Comparison of ENCODE assay signal across 20 cellular contexts in genomic region chr2:236010920-236011685, GRCh38.
DNase-seq lines count a peak whose midpoint lies in the region; ATAC-seq, FAIRE-seq and TF ChIP-seq lines count a peak whose summit lies in the region.
"Had no signal": no experiment of that assay in that cellular context is flagged by ENCODE, and none has a peak within 500 bp of the region (broad histone marks: within the 10 kb centered on the region; RNA-seq: fewer than 3 reads in every experiment).

No MANE protein-coding gene starts in this region.

- H4K91ac ChIP-seq in IMR-90 (ENCODE audit: insufficient read depth, low read depth, low read length): no peak overlapping the region

- no peak overlapping the region for H4K5ac ChIP-seq in IMR-90 (ENCODE audit: low read depth, low read length)

- POLR2A ChIA-PET in A549 (lab: Yijun Ruan, JAX) (no interaction called here), IMR-90 (lab: Charles Lee; ENCODE audit: unreplicated experiment) (no interaction called here)
- POLR2A ChIA-PET in CD4-positive, alpha-beta T cell (lab: Charles Lee): no interaction called here

- H2BK15ac ChIP-seq in IMR-90 (ENCODE audit: low read depth, low read length): no peak overlapping the region

- H3K36me3 ChIP-seq in IMR-90 (ENCODE audit: control insufficient read depth, insufficient read depth, low read length): no peaks in the 10 kb centered on the region
- no peaks in the 10 kb centered on the region for H3K36me3 ChIP-seq in endodermal cell (ENCODE audit: control insufficient read depth, insufficient read depth, low read length)
- no peaks in the 10 kb centered on the region for H3K36me3 ChIP-seq in osteoblast (ENCODE audit: insufficient read depth, low read length)

- H4K20me1 ChIP-seq in IMR-90 (ENCODE audit: insufficient read depth, low read length) (no peaks in the 10 kb centered on the region), osteoblast (ENCODE audit: insufficient read depth, low read length) (peaks cover under 1% of the 10 kb centered on the region)

- in situ Hi-C loops in IMR-90 (cut with MboI; ENCODE audit: low sequenced_read_pairs): no loop called here

- FAIRE-seq in A549 (lab: Jason Lieb, UNC): no peak
- FAIRE-seq: GM12892, GM19239, HTR-8/SVneo had no signal

- no peaks in the 10 kb centered on the region for H3K36me3 Mint-ChIP-seq in endodermal cell (ENCODE audit: low read depth)
- H3K36me3 Mint-ChIP-seq in CD4-positive, alpha-beta T cell (ENCODE audit: low read depth): no peaks in the 10 kb centered on the region
- H3K36me3 Mint-ChIP-seq: CD14-positive monocyte had no signal

- ATAC-seq in A549: no peak
- ATAC-seq in IMR-90 (ENCODE audit: low read depth): 0 out of 2 replicates have a peak, but pooled peaks have one; percentile 29
- no peak for ATAC-seq in CD4-positive, alpha-beta T cell (ENCODE audit: poor library complexity)

- no peak for TF ChIP-seq CTCF in A549 (IDR thresholded peaks at IDR 0.05)
- no peak for TF ChIP-seq CTCF in IMR-90 (conservative IDR thresholded peaks at IDR 0.05; ENCODE audit: low read depth, low read length)
- TF ChIP-seq CTCF in endodermal cell (conservative IDR thresholded peaks at IDR 0.05): no peak
- TF ChIP-seq CTCF in osteoblast (IDR thresholded peaks at IDR 0.05; ENCODE audit: extremely low read depth, low read depth, low read length): no peak
- no peak for TF ChIP-seq CTCF in CD4-positive, alpha-beta T cell (IDR thresholded peaks at IDR 0.05)
- no peak for TF ChIP-seq CTCF in coronary artery (IDR thresholded peaks at IDR 0.05)

- no peaks in the 10 kb centered on the region for H3K27me3 ChIP-seq in IMR-90 (ENCODE audit: control insufficient read depth, insufficient read depth, low read length)
- no peaks in the 10 kb centered on the region for H3K27me3 ChIP-seq in endodermal cell (ENCODE audit: control insufficient read depth, insufficient read depth, low read length, poor library complexity, severe bottlenecking)
- H3K27me3 ChIP-seq in osteoblast (ENCODE audit: insufficient read depth, low read length): no peaks in the 10 kb centered on the region
- no peaks in the 10 kb centered on the region for H3K27me3 ChIP-seq in CD4-positive, alpha-beta T cell (ENCODE audit: control insufficient read depth, insufficient read depth, low read length)

- no TSS peak for BruUV-seq in IMR-90 (replicated peaks; lab: Mats Ljungman, UMichigan)

- no peak overlapping the region for H3K27ac Mint-ChIP-seq in endodermal cell
- no peak overlapping the region for H3K27ac Mint-ChIP-seq in CD4-positive, alpha-beta T cell
- H3K27ac Mint-ChIP-seq: B cell; CD14-positive monocyte; CD8-positive, alpha-beta memory T cell; HFFc6 had no signal

- no peak overlapping the region for H3K14ac ChIP-seq in IMR-90 (replicated peaks; ENCODE audit: low read depth, low read length)

- H2AK9ac ChIP-seq in IMR-90 (replicated peaks; ENCODE audit: low read depth, low read length, poor library complexity): no peak overlapping the region

- no peak overlapping the region for H3K23ac ChIP-seq in IMR-90 (ENCODE audit: low read depth, low read length)

- CTCF ChIA-PET in A549 (lab: Yijun Ruan, JAX) (interaction anchor here (0.5 kb wide), 1 partner anchor 95 kb away, joined by 3 read pairs; no protein-coding TSS in a partner anchor), IMR-90 (lab: Yijun Ruan, JAX) (interaction anchor here (0.7 kb wide), 1 partner anchor 167 kb away, joined by 3 read pairs; no protein-coding TSS in a partner anchor)
- CTCF ChIA-PET in CD4-positive, alpha-beta T cell (lab: Charles Lee): no interaction called here

- no peak overlapping the region for H3K18ac ChIP-seq in IMR-90 (ENCODE audit: low read depth, low read length)

- no peaks in the 10 kb centered on the region for H3K79me1 ChIP-seq in IMR-90 (ENCODE audit: low read depth in 1 of 2, low read length in 2 of 2)

- H3K4me1 Mint-ChIP-seq in endodermal cell: peaks cover 18% of the 10 kb centered on the region
- H3K4me1 Mint-ChIP-seq in CD4-positive, alpha-beta T cell (ENCODE audit: low read depth): no peaks in the 10 kb centered on the region
- H3K4me1 Mint-ChIP-seq: B cell, CD14-positive monocyte had no signal

- DNase-seq in A549 (ENCODE audit: low read depth in 1 of 2, low spot score in 1 of 2) (no peak), IMR-90 (no peak), endodermal cell (peak; percentile 16), osteoblast (ENCODE audit: insufficient read length, low spot score, missing footprints) (peak; percentile 48), iPS-NIHi11 (ENCODE audit: low spot score) (no peak), coronary artery (ENCODE audit: low spot score) (no peak), NCI-H2196 treated with DMSO at 0.1 percent for 48 hours (lab: John Stamatoyannopoulos, UW; ENCODE audit: unreplicated experiment) (no peak)
- DNase-seq in CD4-positive, alpha-beta T cell: no peak
- DNase-seq: 8988T; Caco-2; CD8-positive, alpha-beta memory T cell; DND-41; GDM1; HCEC 1CT; HFFc6 had no signal

- no peak overlapping the region for H2BK5ac ChIP-seq in IMR-90 (ENCODE audit: low read depth, low read length, poor library complexity, severe bottlenecking)

- no peak overlapping the region for H2BK20ac ChIP-seq in IMR-90 (ENCODE audit: low read depth, low read length)

- no peak overlapping the region for H3K4ac ChIP-seq in IMR-90 (ENCODE audit: low read depth, low read length)

- intact Hi-C loops in IMR-90 (cut with micrococcal nuclease): no loop called here
- intact Hi-C loops in CD4-positive, alpha-beta T cell (cut with DNase I, micrococcal nuclease): no loop called here

- H3K79me2 ChIP-seq in osteoblast (ENCODE audit: insufficient read depth, low read length): no peaks in the 10 kb centered on the region

- H2AFZ ChIP-seq in IMR-90 (replicated peaks; ENCODE audit: low read length, poor library complexity) (no peak overlapping the region), osteoblast (ENCODE audit: low read length) (no peak overlapping the region)

- H3K4me3 Mint-ChIP-seq in endodermal cell: no peak overlapping the region
- H3K4me3 Mint-ChIP-seq in CD4-positive, alpha-beta T cell: no peak overlapping the region
- H3K4me3 Mint-ChIP-seq: B cell; CD14-positive monocyte; CD8-positive, alpha-beta memory T cell; HFFc6 had no signal

- H3K56ac ChIP-seq in IMR-90 (ENCODE audit: extremely low read depth, insufficient read depth, low read length): no peak overlapping the region

- H3K9ac ChIP-seq in IMR-90 (ENCODE audit: low read depth, low read length): no peak overlapping the region
- H3K9ac ChIP-seq in endodermal cell (ENCODE audit: extremely low read depth, low read length, poor library complexity, severe bottlenecking): no peak overlapping the region

- TF ChIP-seq RAD21 in A549 (conservative IDR thresholded peaks at IDR 0.05 in 1 of 2, IDR thresholded peaks at IDR 0.05 in 1 of 2): no peak
- no peak for TF ChIP-seq RAD21 in IMR-90 (IDR thresholded peaks at IDR 0.05; ENCODE audit: low read length)

- no peak overlapping the region for H4K8ac ChIP-seq in IMR-90 (ENCODE audit: low read depth in 2 of 2, low read length in 2 of 2)

- 84% methylated on average over 15 of the region's 15 CpGs for WGBS in A549 (ENCODE audit: missing lambda C conversion rate)
- WGBS in IMR-90 (ENCODE audit: extremely low coverage in 2 of 2, insufficient read length in 1 of 2), 2 experiments: 73% methylated on average over 8 of the region's 15 CpGs; no CpG with 5 or more reads in 1 of the 2 experiments
- 87% methylated on average over 14 to 15 of the region's 15 CpGs for WGBS in endodermal cell (ENCODE audit: insufficient coverage in 1 of 2, insufficient read length in 1 of 2), 2 experiments

- H3K4me2 ChIP-seq in A549: peak overlapping the region; percentile 65; the same call in 2 of the 3 replicates
- H3K4me2 ChIP-seq in IMR-90 (ENCODE audit: low read depth, low read length): no peak overlapping the region
- no peak overlapping the region for H3K4me2 ChIP-seq in osteoblast (ENCODE audit: insufficient read depth, low read length)

- H3K9me1 ChIP-seq in IMR-90 (ENCODE audit: insufficient read depth, low read length): no peaks in the 10 kb centered on the region

- H3K9me3 Mint-ChIP-seq in endodermal cell: peaks cover 1% of the 10 kb centered on the region
- no peaks in the 10 kb centered on the region for H3K9me3 Mint-ChIP-seq in CD4-positive, alpha-beta T cell
- H3K9me3 Mint-ChIP-seq: HFFc6 had no signal

- no peak overlapping the region for H2BK120ac ChIP-seq in IMR-90 (ENCODE audit: low read depth, low read length)

- TF ChIP-seq POLR2A in A549 (IDR thresholded peaks at IDR 0.05; ENCODE audit: low read length) (no peak), IMR-90 (IDR thresholded peaks at IDR 0.05; ENCODE audit: low read depth, low read length) (no peak)

- peak overlapping the region; percentile 28 to 56; a peak in 1 of 6 replicates for H3K27ac ChIP-seq in A549
- H3K27ac ChIP-seq in IMR-90 (ENCODE audit: insufficient read depth, low read length): no peak overlapping the region
- H3K27ac ChIP-seq in endodermal cell (ENCODE audit: low read depth, low read length): no peak overlapping the region
- H3K27ac ChIP-seq in osteoblast (ENCODE audit: low read depth, low read length): no peak overlapping the region
- H3K27ac ChIP-seq in CD4-positive, alpha-beta T cell (ENCODE audit: low read depth, low read length): no peak overlapping the region
- H3K27ac ChIP-seq in coronary artery: no peak overlapping the region

- peaks cover 14% of the 10 kb centered on the region for H3K27me3 Mint-ChIP-seq in endodermal cell (ENCODE audit: insufficient read depth)
- peaks cover 14% of the 10 kb centered on the region for H3K27me3 Mint-ChIP-seq in CD4-positive, alpha-beta T cell

- H3K4me3 ChIP-seq in A549 (no peak overlapping the region), IMR-90 (ENCODE audit: insufficient read depth, low read depth, low read length) (no peak overlapping the region), endodermal cell (ENCODE audit: low read length) (no peak overlapping the region), osteoblast (ENCODE audit: insufficient read depth, low read length) (no peak overlapping the region), coronary artery (no peak overlapping the region)

- no peak for TF ChIP-seq EP300 in A549 (IDR thresholded peaks at IDR 0.05)

- H3K4me1 ChIP-seq in A549 (peaks cover 24% of the 10 kb centered on the region), IMR-90 (ENCODE audit: control insufficient read depth, insufficient read depth, low read length) (no peaks in the 10 kb centered on the region), endodermal cell (ENCODE audit: control insufficient read depth, insufficient read depth, low read length) (no peaks in the 10 kb centered on the region), osteoblast (ENCODE audit: insufficient read depth, low read length) (no peaks in the 10 kb centered on the region)
- H3K4me1 ChIP-seq: Caco-2 had no signal

- no peaks in the 10 kb centered on the region for H3K9me3 ChIP-seq in A549
- H3K9me3 ChIP-seq in IMR-90 (ENCODE audit: control insufficient read depth, insufficient read depth, low read length): no peaks in the 10 kb centered on the region
- no peaks in the 10 kb centered on the region for H3K9me3 ChIP-seq in endodermal cell (ENCODE audit: control insufficient read depth, low read length)
- no peaks in the 10 kb centered on the region for H3K9me3 ChIP-seq in osteoblast (ENCODE audit: low read depth, low read length)
- no peaks in the 10 kb centered on the region for H3K9me3 ChIP-seq in CD4-positive, alpha-beta T cell (ENCODE audit: control insufficient read depth, low read length)
- H3K9me3 ChIP-seq: Caco-2 had no signal

- dilution Hi-C loops in IMR-90 (cut with HindIII; ENCODE audit: low sequenced_read_pairs, unreplicated experiment): no loop called here

- no peak overlapping the region for H2AK5ac ChIP-seq in IMR-90 (ENCODE audit: low read depth, low read length)

Comparison
In these comparisons a context has a peak if more than half of its experiments do, and no peak if none do; other contexts are left out.
1. DNase-seq: peak in endodermal cell (single experiment) and osteoblast (single experiment); none in A549 (0 of 2), IMR-90 (single experiment), CD4-positive, alpha-beta T cell (0 of 10), iPS-NIHi11 (single experiment), coronary artery (single experiment) and NCI-H2196 treated with DMSO at 0.1 percent for 48 hours (single experiment).
2. H3K27ac ChIP-seq: peak in A549 (2 of 2); none in IMR-90 (single experiment), endodermal cell (single experiment), osteoblast (single experiment), CD4-positive, alpha-beta T cell (single experiment) and coronary artery (0 of 2).